1 cellular context compared by ENCODE assay signal in the genomic region with DNA sequence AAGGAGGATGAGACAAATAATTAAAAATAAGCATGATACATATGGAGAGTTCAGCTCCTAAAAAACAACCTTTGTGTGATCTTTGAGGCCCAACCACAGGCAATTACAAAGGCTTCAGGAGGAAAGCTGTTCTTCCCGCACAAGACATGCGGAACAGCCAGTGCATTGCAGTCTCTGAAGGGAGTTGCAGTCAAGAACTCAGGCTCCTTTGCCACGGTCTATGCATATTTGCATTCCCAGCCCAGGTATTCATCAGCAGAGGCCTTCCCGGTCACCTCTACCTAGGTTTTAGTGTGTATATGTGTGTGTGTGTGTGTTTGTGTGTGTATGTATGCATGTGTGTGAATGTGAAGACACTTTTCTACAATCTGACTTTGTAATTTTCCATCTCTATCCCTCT.
TF ChIP-seq lines count a peak whose summit lies in the region.

No MANE protein-coding gene starts in this region.

TF ChIP-seq in GM23338, 12 proteins besides CTCF, POLR2A, EP300 and RAD21 (continued from another document):
- TF ChIP-seq, protein P1, sequence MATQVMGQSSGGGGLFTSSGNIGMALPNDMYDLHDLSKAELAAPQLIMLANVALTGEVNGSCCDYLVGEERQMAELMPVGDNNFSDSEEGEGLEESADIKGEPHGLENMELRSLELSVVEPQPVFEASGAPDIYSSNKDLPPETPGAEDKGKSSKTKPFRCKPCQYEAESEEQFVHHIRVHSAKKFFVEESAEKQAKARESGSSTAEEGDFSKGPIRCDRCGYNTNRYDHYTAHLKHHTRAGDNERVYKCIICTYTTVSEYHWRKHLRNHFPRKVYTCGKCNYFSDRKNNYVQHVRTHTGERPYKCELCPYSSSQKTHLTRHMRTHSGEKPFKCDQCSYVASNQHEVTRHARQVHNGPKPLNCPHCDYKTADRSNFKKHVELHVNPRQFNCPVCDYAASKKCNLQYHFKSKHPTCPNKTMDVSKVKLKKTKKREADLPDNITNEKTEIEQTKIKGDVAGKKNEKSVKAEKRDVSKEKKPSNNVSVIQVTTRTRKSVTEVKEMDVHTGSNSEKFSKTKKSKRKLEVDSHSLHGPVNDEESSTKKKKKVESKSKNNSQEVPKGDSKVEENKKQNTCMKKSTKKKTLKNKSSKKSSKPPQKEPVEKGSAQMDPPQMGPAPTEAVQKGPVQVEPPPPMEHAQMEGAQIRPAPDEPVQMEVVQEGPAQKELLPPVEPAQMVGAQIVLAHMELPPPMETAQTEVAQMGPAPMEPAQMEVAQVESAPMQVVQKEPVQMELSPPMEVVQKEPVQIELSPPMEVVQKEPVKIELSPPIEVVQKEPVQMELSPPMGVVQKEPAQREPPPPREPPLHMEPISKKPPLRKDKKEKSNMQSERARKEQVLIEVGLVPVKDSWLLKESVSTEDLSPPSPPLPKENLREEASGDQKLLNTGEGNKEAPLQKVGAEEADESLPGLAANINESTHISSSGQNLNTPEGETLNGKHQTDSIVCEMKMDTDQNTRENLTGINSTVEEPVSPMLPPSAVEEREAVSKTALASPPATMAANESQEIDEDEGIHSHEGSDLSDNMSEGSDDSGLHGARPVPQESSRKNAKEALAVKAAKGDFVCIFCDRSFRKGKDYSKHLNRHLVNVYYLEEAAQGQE (IDR thresholded peaks at IDR 0.05; ENCODE audit: unreplicated experiment), result no peak
